Comparison of ENCODE assay signal across 24 cellular contexts in genomic region chr11:60318726-60319125, GRCh38. TPM values are rescaled to one million over a fixed set of nuclear protein-coding genes. Genes with fewer than 3 reads are reported as not detected.
DNase-seq lines count a peak whose midpoint lies in the region; ATAC-seq, FAIRE-seq and TF ChIP-seq lines count a peak whose summit lies in the region.
"Had no signal": no experiment of that assay in that cellular context is flagged by ENCODE, and none has a peak within 500 bp of the region (broad histone marks: within the 10 kb centered on the region; RNA-seq: fewer than 3 reads in every experiment).

No MANE protein-coding gene starts in this region.

- no peak for FAIRE-seq in bronchial epithelial cell (lab: Jason Lieb, UNC)
- FAIRE-seq: GM19239 had no signal

- H3K27me3 ChIP-seq in bronchial epithelial cell (ENCODE audit: control insufficient read depth, insufficient read depth, low read length) (no peaks in the 10 kb centered on the region), body of pancreas (no peaks in the 10 kb centered on the region)
- H3K27me3 ChIP-seq: BLaER1 treated with 17β-estradiol and CSF1 and Interleukin-3, amounts not matched to agents 10 nM and 100 nM had no signal

- H3K4me3 ChIP-seq in bronchial epithelial cell (ENCODE audit: low read depth, low read length) = no peak overlapping the region
- no peak overlapping the region for H3K4me3 ChIP-seq in body of pancreas

- POLR2A ChIA-PET in activated CD8-positive, alpha-beta T cell treated with anti-CD3 and anti-CD28 coated beads for 36 hours (lab: Charles Lee) = no interaction called here

- in situ Hi-C loops in GM13977 (cut with MboI; ENCODE audit: low pct_unique_long_range_greater_than_20kb, low sequenced_read_pairs, unreplicated experiment) = no loop called here

- intact Hi-C loops in body of pancreas (cut with DNase I) = no loop called here
- intact Hi-C loops in activated CD8-positive, alpha-beta T cell treated with anti-CD3 and anti-CD28 coated beads for 36 hours (cut with micrococcal nuclease) = no loop called here

- H3K4me1 Mint-ChIP-seq in stimulated activated memory B cell treated with anti-CD40 and anti-IgM and Interleukin-4, amounts not matched to agents 10 μg/mL and 1 μg/mL and 100 μg/mL, for 72 hours = peaks cover 5% of the 10 kb centered on the region
- peaks cover 2% of the 10 kb centered on the region for H3K4me1 Mint-ChIP-seq in activated CD8-positive, alpha-beta T cell treated with anti-CD3 and anti-CD28 coated beads for 36 hours (ENCODE audit: low read depth)

- H3K27ac Mint-ChIP-seq in stimulated activated memory B cell treated with anti-CD40 and anti-IgM and Interleukin-4, amounts not matched to agents 10 μg/mL and 1 μg/mL and 100 μg/mL, for 72 hours = no peak overlapping the region
- no peak overlapping the region for H3K27ac Mint-ChIP-seq in activated CD8-positive, alpha-beta T cell treated with anti-CD3 and anti-CD28 coated beads for 36 hours
- H3K27ac Mint-ChIP-seq: CD8-positive, alpha-beta T cell had no signal

- no peak overlapping the region for H3K27ac ChIP-seq in body of pancreas
- H3K27ac ChIP-seq: BLaER1 treated with 17β-estradiol and CSF1 and Interleukin-3, amounts not matched to agents 10 nM and 100 nM; HL-60; KMS-11 had no signal

- H3K9me3 ChIP-seq in body of pancreas = no peaks in the 10 kb centered on the region

- ATAC-seq in GM18502 (IDR thresholded peaks at IDR 0.05; ENCODE audit: poor library complexity, unreplicated experiment) (peak; percentile 64), HG03432 (IDR thresholded peaks at IDR 0.05; ENCODE audit: unreplicated experiment) (peak; percentile 55), body of pancreas (no peak)
- ATAC-seq in stimulated activated memory B cell treated with anti-CD40 and anti-IgM and Interleukin-4, amounts not matched to agents 10 μg/mL and 1 μg/mL and 100 μg/mL, for 72 hours = peak; percentile 68
- no peak for ATAC-seq in activated CD8-positive, alpha-beta T cell treated with anti-CD3 and anti-CD28 coated beads for 36 hours
- ATAC-seq: CD8-positive, alpha-beta T cell; PC-3; SK-N-SH treated with all-trans-retinoic acid at 6 μM for 48 hours had no signal

- DNase-seq in bronchial epithelial cell (ENCODE audit: low read depth) (peak; percentile 49), body of pancreas (no peak), GM13977 (ENCODE audit: low spot score) (no peak)
- DNase-seq in activated CD8-positive, alpha-beta T cell treated with anti-CD3 and anti-CD28 coated beads for 36 hours = no peak
- DNase-seq: Calu3; CD8-positive, alpha-beta T cell; GF-D8; GOT3; NCI-H1436; NCI-H1930; NCI-H345; NCI-H524 treated with DMSO at 0.1 percent for 48 hours; PC-3; RPMI8226; SIG-M5 had no signal

- TF ChIP-seq POLR2A in body of pancreas (IDR thresholded peaks at IDR 0.05) = no peak

- CTCF ChIA-PET in activated CD8-positive, alpha-beta T cell treated with anti-CD3 and anti-CD28 coated beads for 36 hours (lab: Charles Lee) = interaction anchor here (2.5 kb wide), 1 partner anchor 15 kb away, joined by 10 read pairs; no protein-coding TSS in a partner anchor

- H3K4me3 Mint-ChIP-seq in stimulated activated memory B cell treated with anti-CD40 and anti-IgM and Interleukin-4, amounts not matched to agents 10 μg/mL and 1 μg/mL and 100 μg/mL, for 72 hours = no peak overlapping the region
- no peak overlapping the region for H3K4me3 Mint-ChIP-seq in activated CD8-positive, alpha-beta T cell treated with anti-CD3 and anti-CD28 coated beads for 36 hours
- H3K4me3 Mint-ChIP-seq: CD8-positive, alpha-beta T cell had no signal

- TF ChIP-seq CTCF in bronchial epithelial cell (IDR thresholded peaks at IDR 0.05; ENCODE audit: insufficient read depth, low read length, severe bottlenecking) (no peak), body of pancreas (IDR thresholded peaks at IDR 0.05) (no peak), GM13977 (IDR thresholded peaks at IDR 0.05; ENCODE audit: extremely low read depth, insufficient read depth, missing control alignments) (no peak)
- no peak for TF ChIP-seq CTCF in activated CD8-positive, alpha-beta T cell treated with anti-CD3 and anti-CD28 coated beads for 36 hours (IDR thresholded peaks at IDR 0.05)

- H3K36me3 ChIP-seq in bronchial epithelial cell (ENCODE audit: control insufficient read depth, insufficient read depth, low read length) = no peaks in the 10 kb centered on the region
- no peaks in the 10 kb centered on the region for H3K36me3 ChIP-seq in body of pancreas (replicated peaks in 1 of 2; ENCODE audit: insufficient read depth in 1 of 2, low read depth in 2 of 2)

- H3K27me3 Mint-ChIP-seq in stimulated activated memory B cell treated with anti-CD40 and anti-IgM and Interleukin-4, amounts not matched to agents 10 μg/mL and 1 μg/mL and 100 μg/mL, for 72 hours = no peaks in the 10 kb centered on the region
- peaks cover 22% of the 10 kb centered on the region for H3K27me3 Mint-ChIP-seq in activated CD8-positive, alpha-beta T cell treated with anti-CD3 and anti-CD28 coated beads for 36 hours

- no peaks in the 10 kb centered on the region for H3K4me1 ChIP-seq in body of pancreas

- 28 to 44% methylated on average over 2 of the region's 2 CpGs for WGBS in body of pancreas, 2 donors

- H3K36me3 Mint-ChIP-seq in stimulated activated memory B cell treated with anti-CD40 and anti-IgM and Interleukin-4, amounts not matched to agents 10 μg/mL and 1 μg/mL and 100 μg/mL, for 72 hours = peaks cover 7% of the 10 kb centered on the region
- H3K36me3 Mint-ChIP-seq in activated CD8-positive, alpha-beta T cell treated with anti-CD3 and anti-CD28 coated beads for 36 hours (ENCODE audit: low read depth) = no peaks in the 10 kb centered on the region
- H3K36me3 Mint-ChIP-seq: CD8-positive, alpha-beta T cell had no signal

- peaks cover 29% of the 10 kb centered on the region for H3K9me3 Mint-ChIP-seq in stimulated activated memory B cell treated with anti-CD40 and anti-IgM and Interleukin-4, amounts not matched to agents 10 μg/mL and 1 μg/mL and 100 μg/mL, for 72 hours
- peaks cover 31% of the 10 kb centered on the region for H3K9me3 Mint-ChIP-seq in activated CD8-positive, alpha-beta T cell treated with anti-CD3 and anti-CD28 coated beads for 36 hours

RNA-seq across cellular contexts. Expression of gene MS4A6E, which starts 8.3 kb away (rescaled TPM):
- total RNA-seq in bronchial epithelial cell (not detected in 2 replicates), body of pancreas (not detected)
- total RNA-seq in activated CD8-positive, alpha-beta T cell treated with anti-CD3 and anti-CD28 coated beads for 36 hours = not detected
- total RNA-seq: Calu3; CD8-positive, alpha-beta T cell; HT1080; PC-3 had no signal

RNA-seq across cellular contexts. Expression of gene MS4A4A, which starts 38.3 kb away (rescaled TPM):
- total RNA-seq in bronchial epithelial cell (not detected in 2 replicates), body of pancreas (10 to 100 TPM in 1 of 2 donors, 1 to 10 TPM in 1; 1.3 to 16.3 TPM)
- not detected for total RNA-seq in activated CD8-positive, alpha-beta T cell treated with anti-CD3 and anti-CD28 coated beads for 36 hours
- total RNA-seq: Calu3; CD8-positive, alpha-beta T cell; HT1080; PC-3 had no signal

RNA-seq across cellular contexts. Expression of gene MS4A7, which starts 59.6 kb away (rescaled TPM):
- total RNA-seq in bronchial epithelial cell (not detected in 2 replicates), body of pancreas (10 to 100 TPM in 1 of 2 donors, 1 to 10 TPM in 1; 9.2 to 10.9 TPM)
- total RNA-seq in activated CD8-positive, alpha-beta T cell treated with anti-CD3 and anti-CD28 coated beads for 36 hours = not detected
- total RNA-seq: Calu3; CD8-positive, alpha-beta T cell; HT1080 had no signal

Comparison
In these comparisons a context has a peak if more than half of its experiments do, and no peak if none do; other contexts are left out.
1. ATAC-seq: peak in GM18502 (single experiment), HG03432 (single experiment) and stimulated activated memory B cell treated with anti-CD40 and anti-IgM and Interleukin-4, amounts not matched to agents 10 μg/mL and 1 μg/mL and 100 μg/mL, for 72 hours (single experiment); none in body of pancreas (single experiment) and activated CD8-positive, alpha-beta T cell treated with anti-CD3 and anti-CD28 coated beads for 36 hours (single experiment).
2. RNA of gene MS4A7, which starts 59.6 kb away (total RNA-seq): 9.2 to 10.9 TPM in body of pancreas; not detected in bronchial epithelial cell and not detected in activated CD8-positive, alpha-beta T cell treated with anti-CD3 and anti-CD28 coated beads for 36 hours; every median in the first group is over 10 times any median in the second.